ENCODE assay signal across 30 cellular contexts in the genomic region with DNA sequence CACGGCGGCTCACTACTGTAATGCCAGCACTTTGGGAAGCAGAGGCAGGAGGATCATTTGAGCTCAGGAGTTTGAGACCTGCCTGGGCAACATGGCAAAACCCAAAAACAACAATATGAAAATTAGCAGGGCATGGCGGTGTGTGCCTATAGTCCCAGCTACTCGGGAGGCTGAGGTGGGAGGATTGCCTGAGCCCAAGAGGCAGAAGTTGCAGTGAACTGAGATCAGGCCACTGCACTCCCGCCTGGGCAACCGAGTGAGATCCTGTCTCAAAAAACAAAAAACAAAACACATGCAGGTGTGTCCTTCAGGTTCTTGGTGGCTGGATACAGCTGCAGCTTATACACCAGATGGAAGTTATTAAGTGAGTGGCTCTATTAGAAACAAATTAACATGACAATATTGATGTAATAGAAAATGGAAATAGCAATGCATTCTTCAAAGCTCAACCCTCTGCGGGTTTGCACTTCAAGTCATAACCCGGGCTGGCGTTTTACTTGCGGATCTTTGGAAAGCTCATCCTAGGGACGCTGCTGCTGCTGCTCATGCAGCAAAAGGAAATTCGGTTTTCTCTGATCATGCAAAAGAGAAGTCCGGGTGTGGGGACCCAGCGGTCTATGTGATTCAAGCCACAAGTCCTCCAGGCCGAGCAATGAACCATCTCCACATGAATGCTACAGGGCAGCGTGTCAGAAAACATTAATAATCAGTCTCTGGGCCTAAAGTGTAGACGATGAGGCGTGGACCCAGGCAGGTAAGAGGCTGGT.
"Had no signal": no experiment of that assay in that cellular context is flagged by ENCODE, and none has a peak within 500 bp of the region (broad histone marks: within the 10 kb centered on the region; RNA-seq: fewer than 3 reads in every experiment).

No MANE protein-coding gene starts in this region.

- ATAC-seq: activated CD8-positive, alpha-beta T cell treated with anti-CD3 and anti-CD28 coated beads for 36 hours; activated T-cell treated with anti-CD3 and anti-CD28 coated beads, Interleukin-2, amount 50 U/mL, for 72 hours; left lung; lower lobe of right lung; psoas muscle; stimulated activated naive B cell treated with anti-CD40 and anti-IgM and Interleukin-4, amounts not matched to agents 10 μg/mL and 1 μg/mL and 100 μg/mL, for 72 hours had no signal

- FAIRE-seq: bronchial epithelial cell, islet of Langerhans had no signal

- H3K4me3 Mint-ChIP-seq: activated CD4-positive, alpha-beta T cell treated with anti-CD3 and anti-CD28 coated beads, Interleukin-2, amount 10 ng/mL, durations not matched to agents 7 days and 5 days; activated CD8-positive, alpha-beta T cell treated with anti-CD3 and anti-CD28 coated beads for 36 hours; activated naive CD8-positive, alpha-beta T cell; activated T-cell treated with anti-CD3 and anti-CD28 coated beads, Interleukin-2, amount 50 U/mL, for 72 hours; central memory CD8-positive, alpha-beta T cell; dendritic cell treated with granulocyte-macrophage colony-stimulating factor and Interleukin-4, amounts not matched to agents 40 ng/mL and 50 ng/mL, for 4 days; natural killer cell treated with Interleukin-12 subunit alpha and Interleukin-12 subunit beta and Interleukin-15 and Interleukin-18, amount 100 ng/mL, for 72 hours; stimulated activated naive B cell treated with anti-CD40 and anti-IgM and Interleukin-4, amounts not matched to agents 10 μg/mL and 1 μg/mL and 100 μg/mL, for 72 hours; T-helper 1 cell treated with Interleukin-12 subunit alpha and Interleukin-12 subunit beta and Interleukin-4 antibody, amounts not matched to agents 30 μg/mL and 1 μg/mL, for 36 hours had no signal

- H3K79me2 ChIP-seq: parathyroid adenoma had no signal

- H2AFZ ChIP-seq: parathyroid adenoma had no signal

- H3K4me3 ChIP-seq: esophagus squamous epithelium, left lung, lower lobe of right lung, psoas muscle, testis, transverse colon had no signal

- H3K27me3 Mint-ChIP-seq: activated CD4-positive, alpha-beta T cell treated with anti-CD3 and anti-CD28 coated beads, Interleukin-2, amount 10 ng/mL, durations not matched to agents 7 days and 5 days; activated CD8-positive, alpha-beta T cell treated with anti-CD3 and anti-CD28 coated beads for 36 hours; activated naive CD8-positive, alpha-beta T cell had no signal

- DNase-seq: activated CD4-positive, alpha-beta T cell treated with anti-CD3 and anti-CD28 coated beads for 1 hour; activated CD4-positive, alpha-beta T cell treated with anti-CD3 and anti-CD28 coated beads, Interleukin-2, amount 10 ng/mL, durations not matched to agents 7 days and 5 days; activated CD8-positive, alpha-beta T cell treated with anti-CD3 and anti-CD28 coated beads for 36 hours; activated naive CD4-positive, alpha-beta T cell; activated T-cell treated with anti-CD3 and anti-CD28 coated beads for 4 hours; activated T-cell treated with anti-CD3 and anti-CD28 coated beads, Interleukin-2, amount 50 U/mL, for 72 hours; anterior cingulate cortex; esophagus squamous epithelium; foreskin melanocyte; glutamatergic neuron; left lung; lower lobe of right lung; mesendoderm; psoas muscle; stimulated activated CD4-positive, alpha-beta T cell treated with anti-CD3 and anti-CD28 coated beads, Interleukin-15, amount 100 ng/mL, for 24 hours; stimulated activated CD4-positive, alpha-beta T cell treated with anti-CD3 and anti-CD28 coated beads, Interleukin-2, amount 100 ng/mL, for 24 hours; stimulated activated naive B cell treated with anti-CD40 and anti-IgM and Interleukin-4, amounts not matched to agents 10 μg/mL and 1 μg/mL and 100 μg/mL, for 72 hours; T1000; testis; transverse colon; WERI-Rb-1 had no signal

- H3K4me1 Mint-ChIP-seq: central memory CD8-positive, alpha-beta T cell had no signal

- H3K36me3 Mint-ChIP-seq: activated naive CD8-positive, alpha-beta T cell; natural killer cell treated with Interleukin-12 subunit alpha and Interleukin-12 subunit beta and Interleukin-15 and Interleukin-18, amount 100 ng/mL, for 72 hours; stimulated activated naive B cell treated with anti-CD40 and anti-IgM and Interleukin-4, amounts not matched to agents 10 μg/mL and 1 μg/mL and 100 μg/mL, for 72 hours had no signal

- H3K27ac ChIP-seq: epithelial cell of prostate, esophagus squamous epithelium, left lung, lower lobe of right lung, parathyroid adenoma, psoas muscle, testis, transverse colon, WERI-Rb-1 had no signal

- H3K27me3 ChIP-seq: esophagus squamous epithelium, left lung, testis, transverse colon had no signal

- H3K9me3 Mint-ChIP-seq: activated CD4-positive, alpha-beta T cell treated with anti-CD3 and anti-CD28 coated beads, Interleukin-2, amount 10 ng/mL, durations not matched to agents 7 days and 5 days; activated CD8-positive, alpha-beta T cell treated with anti-CD3 and anti-CD28 coated beads for 36 hours; activated T-cell treated with anti-CD3 and anti-CD28 coated beads, Interleukin-2, amount 50 U/mL, for 72 hours; central memory CD8-positive, alpha-beta T cell; dendritic cell treated with granulocyte-macrophage colony-stimulating factor and Interleukin-4, amounts not matched to agents 40 ng/mL and 50 ng/mL, for 4 days; natural killer cell treated with Interleukin-12 subunit alpha and Interleukin-12 subunit beta and Interleukin-15 and Interleukin-18, amount 100 ng/mL, for 72 hours; stimulated activated naive B cell treated with anti-CD40 and anti-IgM and Interleukin-4, amounts not matched to agents 10 μg/mL and 1 μg/mL and 100 μg/mL, for 72 hours; T-helper 1 cell treated with Interleukin-12 subunit alpha and Interleukin-12 subunit beta and Interleukin-4 antibody, amounts not matched to agents 30 μg/mL and 1 μg/mL, for 36 hours had no signal

- H3K9me3 ChIP-seq: esophagus squamous epithelium, left lung, lower lobe of right lung, psoas muscle, testis, transverse colon had no signal

- H3K9ac ChIP-seq: parathyroid adenoma had no signal

- H3K27ac Mint-ChIP-seq: activated CD4-positive, alpha-beta T cell treated with anti-CD3 and anti-CD28 coated beads, Interleukin-2, amount 10 ng/mL, durations not matched to agents 7 days and 5 days; activated CD8-positive, alpha-beta T cell treated with anti-CD3 and anti-CD28 coated beads for 36 hours; activated naive CD8-positive, alpha-beta T cell; activated T-cell treated with anti-CD3 and anti-CD28 coated beads, Interleukin-2, amount 50 U/mL, for 72 hours; natural killer cell treated with Interleukin-12 subunit alpha and Interleukin-12 subunit beta and Interleukin-15 and Interleukin-18, amount 100 ng/mL, for 72 hours; stimulated activated naive B cell treated with anti-CD40 and anti-IgM and Interleukin-4, amounts not matched to agents 10 μg/mL and 1 μg/mL and 100 μg/mL, for 72 hours; T-helper 1 cell treated with Interleukin-12 subunit alpha and Interleukin-12 subunit beta and Interleukin-4 antibody, amounts not matched to agents 30 μg/mL and 1 μg/mL, for 36 hours had no signal

- H3K36me3 ChIP-seq: esophagus squamous epithelium, left lung, lower lobe of right lung, transverse colon, WERI-Rb-1 had no signal

- H3K4me1 ChIP-seq: parathyroid adenoma, psoas muscle, testis, transverse colon had no signal
